ENCODE assay signal across 8 cellular contexts in genomic region chr1:31412732-31413404, GRCh38. TPM values are rescaled to one million over a fixed set of nuclear protein-coding genes. Genes with fewer than 3 reads are reported as not detected.
DNase-seq lines count a peak whose midpoint lies in the region; ATAC-seq and TF ChIP-seq lines count a peak whose summit lies in the region.

TSS of gene SERINC2 (plus strand) at chr1:31413213. CDS start at chr1:31413266, 53 bp downstream.

- H3K9me3 ChIP-seq in BE2C (no peaks in the 10 kb centered on the region), breast epithelium (no peaks in the 10 kb centered on the region), stomach (no peaks in the 10 kb centered on the region)

- peak; percentile 60 for ATAC-seq in GM18907 (IDR thresholded peaks at IDR 0.05; ENCODE audit: unreplicated experiment)
- ATAC-seq in left colon = peak; percentile 76
- ATAC-seq in GM18870 (IDR thresholded peaks at IDR 0.05; ENCODE audit: unreplicated experiment) = no peak
- ATAC-seq in sciatic nerve = no peak

- intact Hi-C loops in breast epithelium (cut with DNase I; ENCODE audit: low total_unique reads) (no loop called here), left colon (cut with DNase I, micrococcal nuclease) (no loop called here), stomach (cut with DNase I; ENCODE audit: low total_unique reads) (no loop called here), sciatic nerve (cut with DNase I) (no loop called here)

- TF ChIP-seq EP300 in stomach (IDR thresholded peaks at IDR 0.05) = no peak

- H3K27ac ChIP-seq in breast epithelium (peak within 1 kb of the TSS; percentile 91 to 95), stomach (peak within 1 kb of the TSS; percentile 88 to 97 (median 92))

- H3K4me1 ChIP-seq in BE2C (no peaks in the 10 kb centered on the region), breast epithelium (peaks cover 0 to 13% of the 10 kb centered on the region in 2 donors), stomach (peaks cover 9 to 47% (median 36%) of the 10 kb centered on the region in 4 donors)

- no peak for DNase-seq in BE2C
- DNase-seq in NCI-H460 (ENCODE audit: extremely low read depth, low read depth) = peak; percentile 7
- DNase-seq in breast epithelium (ENCODE audit: low spot score in 2 of 2) = no peak
- DNase-seq in left colon = peak in 1 of 2 donors; percentile 66
- peak; percentile 66 for DNase-seq in stomach
- no peak for DNase-seq in sciatic nerve (ENCODE audit: low spot score)

- no peak for TF ChIP-seq CTCF in BE2C (IDR thresholded peaks at IDR 0.05; ENCODE audit: low read depth, low read length)
- no peak for TF ChIP-seq CTCF in breast epithelium (IDR thresholded peaks at IDR 0.05)
- no peak for TF ChIP-seq CTCF in stomach (IDR thresholded peaks at IDR 0.05)

- 1 to 9% (median 4%) methylated on average over 17 to 63 of the region's 63 CpGs for WGBS in stomach, 5 donors

- H3K36me3 ChIP-seq in BE2C (no peaks in the 10 kb centered on the region), breast epithelium (no peaks in the 10 kb centered on the region), stomach (no peaks in the 10 kb centered on the region)

- H3K4me3 ChIP-seq in BE2C (ENCODE audit: low read depth, low read length) (peak within 1 kb of the TSS; percentile 59), breast epithelium (peak within 1 kb of the TSS; percentile 71 to 80 (median 79)), stomach (peak within 1 kb of the TSS; percentile 66 to 80 (median 76))

- TF ChIP-seq POLR2A in breast epithelium (IDR thresholded peaks at IDR 0.05) (no peak), stomach (IDR thresholded peaks at IDR 0.05) (no peak)

- peaks cover 6% of the 10 kb centered on the region for H3K27me3 ChIP-seq in BE2C
- no peaks in the 10 kb centered on the region for H3K27me3 ChIP-seq in breast epithelium
- H3K27me3 ChIP-seq in stomach = peaks cover 0 to 37% (median 10%) of the 10 kb centered on the region in 3 donors

RNA-seq across cellular contexts. Expression of gene SERINC2, which starts in this region (rescaled TPM):
- polyA plus RNA-seq in BE2C (2012; ENCODE audit: insufficient read depth, insufficient read length, low read depth) = 2.3 TPM
- 3.7 and 4.6 TPM in 2 replicates for total RNA-seq in NCI-H460 (2014; rRNA removed; shearing (Covaris generic))
- polyA plus RNA-seq in NCI-H460 (2014; cell fraction: nucleus; rRNA removed) = 0.63 and 8.6 TPM in 2 replicates
- total RNA-seq in breast epithelium (10 to 100 TPM; 10.4 to 50.6 (median 30.5) TPM), left colon (100 to 1,000 TPM; 274 to 381 TPM), stomach (100 to 1,000 TPM in 1 of 5 donors, 10 to 100 TPM in 4; 12.3 to 114 (median 92.0) TPM), sciatic nerve (1.4 TPM)
- polyA plus RNA-seq in stomach = 10 to 100 TPM; 50.9 to 76.3 (median 55.6) TPM

Comparison
In these comparisons a context has a peak if more than half of its experiments do, and no peak if none do; other contexts are left out.
1. DNase-seq: peak in NCI-H460 (single experiment) and stomach (single experiment); none in BE2C (single experiment), breast epithelium (0 of 2) and sciatic nerve (single experiment).
2. ATAC-seq: peak in GM18907 (single experiment) and left colon (single experiment); none in GM18870 (single experiment) and sciatic nerve (single experiment).
3. Peak in every context shown above with its lines, with median percentiles within 50 percentile points of each other: H3K4me3 ChIP-seq.